In genomic region chr3:52836991-52837390, GRCh38 we compare ENCODE assay signal across 11 cellular contexts. TPM values are rescaled to one million over a fixed set of nuclear protein-coding genes. Genes with fewer than 3 reads are reported as not detected.
"Had no signal": no experiment of that assay in that cellular context is flagged by ENCODE, and none has a peak within 500 bp of the region (broad histone marks: within the 10 kb centered on the region; RNA-seq: fewer than 3 reads in every experiment).

No MANE protein-coding gene starts in this region.

- DNase-seq: activated CD4-positive, alpha-beta T cell treated with anti-CD3 and anti-CD28 coated beads for 36 hours; activated CD8-positive, alpha-beta T cell treated with anti-CD3 and anti-CD28 coated beads, Interleukin-2, amount 10 ng/mL, durations not matched to agents 7 days and 5 days; hypothalamus; stomach had no signal

- ATAC-seq: activated CD4-positive, alpha-beta T cell treated with anti-CD3 and anti-CD28 coated beads for 36 hours; activated CD8-positive, alpha-beta T cell treated with anti-CD3 and anti-CD28 coated beads, Interleukin-2, amount 10 ng/mL, durations not matched to agents 7 days and 5 days had no signal

- H3K27ac ChIP-seq: neutrophil had no signal

- H3K27me3 ChIP-seq: neutrophil, stomach had no signal

- H3K4me3 ChIP-seq: lung, stomach had no signal

- H3K9me3 ChIP-seq: neutrophil, stomach had no signal

RNA-seq across cellular contexts. Expression of gene MUSTN1, which starts 2.2 kb away (rescaled TPM):
- total RNA-seq: astrocyte, bronchial epithelial cell, dermis microvascular lymphatic vessel endothelial cell had no signal

RNA-seq across cellular contexts. Expression of gene ITIH3, which starts 42.4 kb away (rescaled TPM):
- total RNA-seq: activated CD4-positive, alpha-beta T cell treated with anti-CD3 and anti-CD28 coated beads for 36 hours; activated CD8-positive, alpha-beta T cell treated with anti-CD3 and anti-CD28 coated beads, Interleukin-2, amount 10 ng/mL, durations not matched to agents 7 days and 5 days; bronchial epithelial cell had no signal

RNA-seq across cellular contexts. Expression of gene ITIH1, which starts 59.6 kb away (rescaled TPM):
- total RNA-seq: activated CD4-positive, alpha-beta T cell treated with anti-CD3 and anti-CD28 coated beads for 36 hours; activated CD8-positive, alpha-beta T cell treated with anti-CD3 and anti-CD28 coated beads, Interleukin-2, amount 10 ng/mL, durations not matched to agents 7 days and 5 days; astrocyte; bronchial epithelial cell; dermis microvascular lymphatic vessel endothelial cell; mesothelial cell of epicardium; stomach; urinary bladder had no signal
